ENCODE assay signal across 32 cellular contexts in the genomic region with DNA sequence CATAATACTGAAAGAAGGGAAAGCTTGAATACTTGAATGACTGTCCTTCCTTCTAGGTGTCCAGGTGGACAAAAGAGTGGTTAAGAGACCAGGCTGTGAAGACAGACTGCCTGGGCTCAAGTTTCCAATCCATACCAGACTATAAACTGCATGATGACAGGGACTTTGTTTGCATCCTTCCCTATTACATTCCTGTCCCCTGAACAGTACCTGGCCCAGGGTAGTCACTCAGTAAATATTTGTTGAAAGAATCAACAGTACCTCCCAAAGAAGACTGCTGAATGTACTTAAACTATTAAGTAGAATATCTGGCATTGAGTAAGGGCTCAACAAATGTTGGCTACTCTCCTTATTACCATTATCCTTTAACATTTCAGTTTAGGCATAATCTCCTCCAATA. TPM values are rescaled to one million over a fixed set of nuclear protein-coding genes. Genes with fewer than 3 reads are reported as not detected.
DNase-seq lines count a peak whose midpoint lies in the region; ATAC-seq, FAIRE-seq and TF ChIP-seq lines count a peak whose summit lies in the region.
"Had no signal": no experiment of that assay in that cellular context is flagged by ENCODE, and none has a peak within 500 bp of the region (broad histone marks: within the 10 kb centered on the region; RNA-seq: fewer than 3 reads in every experiment).

No MANE protein-coding gene starts in this region.

- no peak overlapping the region for H2AFZ ChIP-seq in astrocyte (ENCODE audit: low read depth, low read length)
- H2AFZ ChIP-seq: PC-9 had no signal

- TF ChIP-seq POLR2A in A549 (IDR thresholded peaks at IDR 0.05; ENCODE audit: low read length) (no peak), prostate gland (IDR thresholded peaks at IDR 0.05) (no peak)

- H3K9me3 ChIP-seq in A549 = no peaks in the 10 kb centered on the region
- H3K9me3 ChIP-seq in astrocyte (ENCODE audit: insufficient read depth, low read depth, low read length) = no peaks in the 10 kb centered on the region
- no peaks in the 10 kb centered on the region for H3K9me3 ChIP-seq in prostate gland
- H3K9me3 ChIP-seq: BE2C, MG63, SJCRH30 had no signal

- H3K27ac Mint-ChIP-seq in astrocyte (ENCODE audit: unreplicated experiment) = no peak overlapping the region
- H3K27ac Mint-ChIP-seq: CD14-positive monocyte; CD8-positive, alpha-beta memory T cell had no signal

- peaks cover 10% of the 10 kb centered on the region for H3K4me1 ChIP-seq in A549
- H3K4me1 ChIP-seq in astrocyte (ENCODE audit: insufficient read depth, low read length) = no peaks in the 10 kb centered on the region
- no peaks in the 10 kb centered on the region for H3K4me1 ChIP-seq in prostate gland (replicated peaks)
- H3K4me1 ChIP-seq: BE2C, SJCRH30 had no signal

- DNase-seq in A549 (ENCODE audit: low read depth in 1 of 2, low spot score in 1 of 2) (peak in 1 of 2 experiments; percentile 28), astrocyte (ENCODE audit: low read depth) (no peak), prostate gland (ENCODE audit: low spot score) (peak; percentile 36), NCI-H1048 (lab: John Stamatoyannopoulos, UW) (no peak), OCI-M1 (lab: John Stamatoyannopoulos, UW) (no peak)
- DNase-seq: ACHN; BE2C; CD8-positive, alpha-beta memory T cell; DMS 273 treated with DMSO at 0.1 percent for 48 hours; DND-41; H7; KG1; MG63; NCI-H1417 treated with DMSO at 0.1 percent for 48 hours; NCI-H187; NCI-H2081 treated with DMSO at 0.1 percent for 48 hours; NCI-H2171; NCI-H226; NCI-H524; NCI-H774; SJCRH30 had no signal

- no peak overlapping the region for H3K9ac ChIP-seq in astrocyte (ENCODE audit: low read length)

- peaks cover 16% of the 10 kb centered on the region for H3K36me3 Mint-ChIP-seq in astrocyte (ENCODE audit: low read depth, unreplicated experiment)

- intact Hi-C loops in prostate gland (cut with DNase I) = no loop called here

- H3K27me3 ChIP-seq in astrocyte (ENCODE audit: insufficient read depth, low read length) (no peaks in the 10 kb centered on the region), prostate gland (replicated peaks; ENCODE audit: insufficient read depth) (no peaks in the 10 kb centered on the region)
- H3K27me3 ChIP-seq: BE2C, MG63, SJCRH30 had no signal

- TF ChIP-seq EP300 in A549 (IDR thresholded peaks at IDR 0.05) = no peak

- TF ChIP-seq CTCF in A549 (IDR thresholded peaks at IDR 0.05) (no peak), astrocyte (IDR thresholded peaks at IDR 0.05; ENCODE audit: insufficient read depth, low read depth, low read length) (no peak), prostate gland (IDR thresholded peaks at IDR 0.05) (no peak)

- H3K4me2 ChIP-seq in A549 (peak overlapping the region; percentile 40), astrocyte (ENCODE audit: low read length) (no peak overlapping the region)
- H3K4me2 ChIP-seq: PC-9 had no signal

- FAIRE-seq in A549 (lab: Jason Lieb, UNC) = no peak
- FAIRE-seq in astrocyte (lab: Jason Lieb, UNC) = peak; percentile 13
- FAIRE-seq: GM18507, HTR-8/SVneo had no signal

- H3K4me3 ChIP-seq in A549 = no peak overlapping the region
- no peak overlapping the region for H3K4me3 ChIP-seq in astrocyte (ENCODE audit: insufficient read depth, low read depth, low read length)
- no peak overlapping the region for H3K4me3 ChIP-seq in prostate gland
- H3K4me3 ChIP-seq: MG63, PC-9, SJCRH30 had no signal

- POLR2A ChIA-PET in A549 (lab: Yijun Ruan, JAX) = no interaction called here

- H3K9me3 Mint-ChIP-seq in astrocyte (ENCODE audit: unreplicated experiment) = no peaks in the 10 kb centered on the region
- H3K9me3 Mint-ChIP-seq: CD14-positive monocyte; CD8-positive, alpha-beta memory T cell had no signal

- no peak for TF ChIP-seq RAD21 in A549 (conservative IDR thresholded peaks at IDR 0.05 in 1 of 2, IDR thresholded peaks at IDR 0.05 in 1 of 2)

- H3K27me3 Mint-ChIP-seq in astrocyte (ENCODE audit: low read depth, unreplicated experiment) = no peaks in the 10 kb centered on the region
- H3K27me3 Mint-ChIP-seq: CD8-positive, alpha-beta memory T cell had no signal

- H3K4me1 Mint-ChIP-seq in astrocyte (ENCODE audit: low read depth, unreplicated experiment) = no peaks in the 10 kb centered on the region
- H3K4me1 Mint-ChIP-seq: CD14-positive monocyte; CD8-positive, alpha-beta memory T cell had no signal

- H3K27ac ChIP-seq in A549 = no peak overlapping the region; a peak in 1 of 6 replicates
- no peak overlapping the region for H3K27ac ChIP-seq in astrocyte (ENCODE audit: low read depth, low read length)
- H3K27ac ChIP-seq in prostate gland = peak overlapping the region in 1 of 2 donors; percentile 75
- H3K27ac ChIP-seq: 22Rv1, PC-9, SJCRH30 had no signal

- CTCF ChIA-PET in A549 (lab: Yijun Ruan, JAX) = interaction anchor here (1.6 kb wide), 1 partner anchor 40 kb away, joined by 5 read pairs; no protein-coding TSS in a partner anchor

- H3K4me3 Mint-ChIP-seq in astrocyte (ENCODE audit: unreplicated experiment) = no peak overlapping the region
- H3K4me3 Mint-ChIP-seq: CD14-positive monocyte; CD8-positive, alpha-beta memory T cell had no signal

- H3K36me3 ChIP-seq in astrocyte (ENCODE audit: insufficient read depth, low read length) (peaks cover 6% of the 10 kb centered on the region), prostate gland (no peaks in the 10 kb centered on the region)
- H3K36me3 ChIP-seq: BE2C, SJCRH30 had no signal

- H3K79me2 ChIP-seq in astrocyte (ENCODE audit: insufficient read depth, low read length) = no peaks in the 10 kb centered on the region

- no peaks in the 10 kb centered on the region for H4K20me1 ChIP-seq in astrocyte (ENCODE audit: insufficient read depth, low read length)

- ATAC-seq in A549 (peak; percentile 30 to 61; a peak in 3 of 6 replicates), esophagus mucosa (peak; percentile 76), HG02571 (IDR thresholded peaks at IDR 0.05; ENCODE audit: unreplicated experiment) (no peak), HG03039 (IDR thresholded peaks at IDR 0.05; ENCODE audit: unreplicated experiment) (no peak)
- ATAC-seq: Right ventricle myocardium inferior, SK-N-SH treated with all-trans-retinoic acid at 6 μM for 48 hours had no signal

TF ChIP-seq in A549, 52 proteins besides CTCF, POLR2A, EP300 and RAD21 (continues in another document):
- no peak for TF ChIP-seq HOXB5 (CRISPR knock-in tag; IDR thresholded peaks at IDR 0.05)
- TF ChIP-seq SMC3 (IDR thresholded peaks at IDR 0.05) = no peak
- TF ChIP-seq CHD4 (IDR thresholded peaks at IDR 0.05; ENCODE audit: borderline replicate concordance) = no peak
- TF ChIP-seq FOSL2 (IDR thresholded peaks at IDR 0.05) = no peak
- TF ChIP-seq FOSL2 (CRISPR knock-in tag; IDR thresholded peaks at IDR 0.05) = no peak; the same call in 1 of the 2 replicates
- TF ChIP-seq ZC3H11A (IDR thresholded peaks at IDR 0.05) = no peak
- TF ChIP-seq, protein P1, sequence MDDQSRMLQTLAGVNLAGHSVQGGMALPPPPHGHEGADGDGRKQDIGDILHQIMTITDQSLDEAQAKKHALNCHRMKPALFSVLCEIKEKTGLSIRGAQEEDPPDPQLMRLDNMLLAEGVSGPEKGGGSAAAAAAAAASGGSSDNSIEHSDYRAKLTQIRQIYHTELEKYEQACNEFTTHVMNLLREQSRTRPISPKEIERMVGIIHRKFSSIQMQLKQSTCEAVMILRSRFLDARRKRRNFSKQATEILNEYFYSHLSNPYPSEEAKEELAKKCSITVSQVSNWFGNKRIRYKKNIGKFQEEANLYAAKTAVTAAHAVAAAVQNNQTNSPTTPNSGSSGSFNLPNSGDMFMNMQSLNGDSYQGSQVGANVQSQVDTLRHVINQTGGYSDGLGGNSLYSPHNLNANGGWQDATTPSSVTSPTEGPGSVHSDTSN (IDR thresholded peaks at IDR 0.05) = no peak
- no peak for TF ChIP-seq JUNB (IDR thresholded peaks at IDR 0.05)
- no peak for TF ChIP-seq CBX2 (IDR thresholded peaks at IDR 0.05; ENCODE audit: borderline replicate concordance, low read depth)
- TF ChIP-seq ZNF302 (CRISPR knock-in tag; IDR thresholded peaks at IDR 0.05) = no peak
- TF ChIP-seq SREBF2 (IDR thresholded peaks at IDR 0.05) = no peak
- no peak for TF ChIP-seq ZSCAN20 (CRISPR knock-in tag; IDR thresholded peaks at IDR 0.05)
- TF ChIP-seq RNF2 (IDR thresholded peaks at IDR 0.05; ENCODE audit: borderline replicate concordance, low read depth) = no peak
- TF ChIP-seq, protein P2, sequence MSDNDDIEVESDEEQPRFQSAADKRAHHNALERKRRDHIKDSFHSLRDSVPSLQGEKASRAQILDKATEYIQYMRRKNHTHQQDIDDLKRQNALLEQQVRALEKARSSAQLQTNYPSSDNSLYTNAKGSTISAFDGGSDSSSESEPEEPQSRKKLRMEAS (IDR thresholded peaks at IDR 0.05) = no peak
- TF ChIP-seq, protein P3, sequence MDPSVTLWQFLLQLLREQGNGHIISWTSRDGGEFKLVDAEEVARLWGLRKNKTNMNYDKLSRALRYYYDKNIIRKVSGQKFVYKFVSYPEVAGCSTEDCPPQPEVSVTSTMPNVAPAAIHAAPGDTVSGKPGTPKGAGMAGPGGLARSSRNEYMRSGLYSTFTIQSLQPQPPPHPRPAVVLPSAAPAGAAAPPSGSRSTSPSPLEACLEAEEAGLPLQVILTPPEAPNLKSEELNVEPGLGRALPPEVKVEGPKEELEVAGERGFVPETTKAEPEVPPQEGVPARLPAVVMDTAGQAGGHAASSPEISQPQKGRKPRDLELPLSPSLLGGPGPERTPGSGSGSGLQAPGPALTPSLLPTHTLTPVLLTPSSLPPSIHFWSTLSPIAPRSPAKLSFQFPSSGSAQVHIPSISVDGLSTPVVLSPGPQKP (IDR thresholded peaks at IDR 0.05; ENCODE audit: low read depth, low read length) = no peak
- no peak for TF ChIP-seq TP53 (CRISPR knock-in tag; IDR thresholded peaks at IDR 0.05)
- no peak for TF ChIP-seq CEBPB (IDR thresholded peaks at IDR 0.05)

RNA-seq across cellular contexts. Expression of a gene that starts 29.7 kb away (rescaled TPM):
- polyA plus RNA-seq in A549 (2011; rRNA removed) (27.5 and 32.8 TPM in 2 replicates), A549 (2017; fragmentation: RNase III; extraction: RNeasy Plus Mini Kit Qiagen cat#74134 plus additional on column Dnase treatment) (19.5 to 21.8 TPM (median 21.6 TPM) in 3 replicates)
- polyA plus RNA-seq in A549 (2012; cell fraction: cytosol; rRNA removed) = 15.2 and 20.1 TPM in 2 replicates
- polyA plus RNA-seq in A549 (2012; cell fraction: nucleus; rRNA removed) = 16.6 and 21.3 TPM in 2 replicates
- polyA minus RNA-seq in A549 (2011; rRNA and poly(A)+ RNA removed) = 20.1 and 23.3 TPM in 2 replicates
- total RNA-seq in astrocyte (13.0 and 18.6 TPM in 2 replicates), esophagus mucosa (26.0 TPM), prostate gland (10 to 100 TPM; 26.2 to 27.1 TPM)

RNA-seq across cellular contexts. Expression of a gene that starts 37.8 kb away (rescaled TPM):
- polyA plus RNA-seq in A549 (2011; rRNA removed) = not detected in 2 replicates
- not detected in 2 replicates for polyA plus RNA-seq in A549 (2012; cell fraction: cytosol; rRNA removed)
- not detected in 2 replicates for polyA plus RNA-seq in A549 (2012; cell fraction: nucleus; rRNA removed)
- not detected in 3 replicates for polyA plus RNA-seq in A549 (2017; fragmentation: RNase III; extraction: RNeasy Plus Mini Kit Qiagen cat#74134 plus additional on column Dnase treatment)
- polyA minus RNA-seq in A549 (2011; rRNA and poly(A)+ RNA removed) = not detected in 2 replicates
- not detected in 2 replicates for total RNA-seq in astrocyte
- total RNA-seq in esophagus mucosa = not detected
- total RNA-seq in prostate gland = 1 to 10 TPM in 1 of 2 donors, not detected in 1; 2.4 TPM
- total RNA-seq: CD8-positive, alpha-beta memory T cell; H7; PC-9; RPMI7951; SJCRH30 had no signal
- polyA plus RNA-seq: CD14-positive monocyte; CD8-positive, alpha-beta memory T cell had no signal

Comparison
In these comparisons a context has a peak if more than half of its experiments do, and no peak if none do; other contexts are left out.
1. ATAC-seq: peak in A549 (2 of 2) and esophagus mucosa (single experiment); none in HG02571 (single experiment) and HG03039 (single experiment).